Comparison of ENCODE assay signal across 9 cellular contexts in genomic region chr9:86614871-86615849, GRCh38.
DNase-seq lines count a peak whose midpoint lies in the region; ATAC-seq and TF ChIP-seq lines count a peak whose summit lies in the region.
"Had no signal": no experiment of that assay in that cellular context is flagged by ENCODE, and none has a peak within 500 bp of the region (broad histone marks: within the 10 kb centered on the region; RNA-seq: fewer than 3 reads in every experiment).

No MANE protein-coding gene starts in this region.

- ATAC-seq in Panc1 (no peak), foreskin keratinocyte (peak; percentile 45), HG03354 (IDR thresholded peaks at IDR 0.05; ENCODE audit: poor library complexity, severe bottlenecking, unreplicated experiment) (no peak)

- H3K27me3 ChIP-seq in Panc1 (ENCODE audit: control insufficient read depth, insufficient read depth, low read length) (no peaks in the 10 kb centered on the region), foreskin keratinocyte (no peaks in the 10 kb centered on the region), stomach (no peaks in the 10 kb centered on the region)

- no peaks in the 10 kb centered on the region for H3K36me3 ChIP-seq in Panc1 (ENCODE audit: control insufficient read depth, insufficient read depth, low read length)
- no peaks in the 10 kb centered on the region for H3K36me3 ChIP-seq in stomach

- WGBS in stomach, 5 donors: 70 to 84% (median 78%) methylated on average over 6 of the region's 6 CpGs

- TF ChIP-seq EP300 in stomach (IDR thresholded peaks at IDR 0.05): no peak

- H3K27ac ChIP-seq in Panc1 (ENCODE audit: low read length): no peak overlapping the region
- no peak overlapping the region for H3K27ac ChIP-seq in foreskin keratinocyte
- H3K27ac ChIP-seq in stomach: no peak overlapping the region

- TF ChIP-seq CTCF in Panc1 (IDR thresholded peaks at IDR 0.05) (peak; percentile 35), foreskin keratinocyte (conservative IDR thresholded peaks at IDR 0.05) (peak; percentile 67), stomach (IDR thresholded peaks at IDR 0.05) (peak in 4 of 7 experiments; percentile 11 to 22 (median 22))

- in situ Hi-C loops in Panc1 (cut with HindIII; ENCODE audit: low pct_unique_long_range_greater_than_20kb, low sequenced_read_pairs): no loop called here

- CTCF ChIA-PET in Panc1 (lab: Charles Lee): no interaction called here

- H3K4me1 ChIP-seq in Panc1 (ENCODE audit: control insufficient read depth, insufficient read depth, low read length): no peaks in the 10 kb centered on the region
- no peaks in the 10 kb centered on the region for H3K4me1 ChIP-seq in foreskin keratinocyte
- peaks cover 0 to 5% (median 0%) of the 10 kb centered on the region in 4 donors for H3K4me1 ChIP-seq in stomach

- POLR2A ChIA-PET in Panc1 (lab: Charles Lee): no interaction called here

- no peak for TF ChIP-seq POLR2A in stomach (IDR thresholded peaks at IDR 0.05)

- no TSS peak for BruUV-seq in Panc1 (replicated peaks; lab: Mats Ljungman, UMichigan)

- peak; percentile 10 to 17 for DNase-seq in activated CD4-positive, alpha-beta T cell treated with anti-CD3 and anti-CD28 coated beads, Interleukin-2, amount 50 U/mL, for 48 hours
- DNase-seq in activated CD4-positive, alpha-beta T cell treated with anti-CD3 and anti-CD28 coated beads for 4 hours: no peak
- no peak for DNase-seq in Panc1 (ENCODE audit: low read depth, low spot score)
- DNase-seq in foreskin keratinocyte: peak; percentile 56 to 74
- no peak for DNase-seq in stomach
- DNase-seq in central memory CD4-positive, alpha-beta T cell: no peak
- DNase-seq in SIG-M5 (lab: John Stamatoyannopoulos, UW): no peak
- DNase-seq: DMS79 treated with DMSO at 0.1 percent for 48 hours had no signal

- H3K4me3 ChIP-seq in Panc1 (ENCODE audit: low read depth in 2 of 2, low read length in 2 of 2) (no peak overlapping the region), stomach (no peak overlapping the region)

- H3K9me3 ChIP-seq in Panc1 (ENCODE audit: control insufficient read depth, insufficient read depth, low read depth, low read length): no peaks in the 10 kb centered on the region
- H3K9me3 ChIP-seq in stomach: no peaks in the 10 kb centered on the region

- intact Hi-C loops in Panc1 (cut with micrococcal nuclease; ENCODE audit: unreplicated experiment) (no loop called here), stomach (cut with DNase I; ENCODE audit: low total_unique reads) (no loop called here)

Comparison
In these comparisons a context has a peak if more than half of its experiments do, and no peak if none do; other contexts are left out.
1. DNase-seq: peak in activated CD4-positive, alpha-beta T cell treated with anti-CD3 and anti-CD28 coated beads, Interleukin-2, amount 50 U/mL, for 48 hours (2 of 2) and foreskin keratinocyte (2 of 2); none in activated CD4-positive, alpha-beta T cell treated with anti-CD3 and anti-CD28 coated beads for 4 hours (0 of 2), Panc1 (single experiment), stomach (single experiment), central memory CD4-positive, alpha-beta T cell (single experiment) and SIG-M5 (single experiment).
2. Peak in every context shown above with its lines, with median percentiles within 50 percentile points of each other: CTCF ChIP-seq.